Comparison of ENCODE assay signal across 1 cellular context in the genomic region with DNA sequence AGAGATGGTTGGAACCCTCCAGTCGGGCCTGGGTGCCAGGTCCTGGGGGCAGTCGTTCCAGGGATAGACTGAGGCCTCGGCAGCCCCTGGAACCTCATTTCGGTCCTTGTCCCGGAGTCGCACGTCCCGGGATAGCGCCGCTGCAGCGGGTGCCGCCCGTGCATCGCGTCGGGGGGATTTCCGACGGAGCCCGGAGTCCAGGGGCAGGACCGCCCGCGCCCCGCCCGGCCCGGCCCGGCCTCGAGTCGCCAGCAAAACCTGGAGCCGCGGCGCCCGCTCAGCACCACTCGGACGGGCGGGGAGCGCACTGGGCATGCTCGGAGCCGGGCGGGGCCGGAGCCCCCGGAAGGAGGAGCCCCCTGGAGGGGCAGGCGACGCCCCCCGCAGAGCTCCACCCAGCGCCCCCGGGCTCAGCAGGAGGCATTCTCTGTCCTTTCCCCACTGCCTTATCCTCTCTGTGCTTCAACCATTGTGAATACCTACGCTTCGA.
TF ChIP-seq lines count a peak whose summit lies in the region.

No MANE protein-coding gene starts in this region.

TF ChIP-seq in HepG2, 621 proteins besides CTCF, POLR2A, EP300 and RAD21 (continued from another document and continues in another):
- TF ChIP-seq, protein P1, sequence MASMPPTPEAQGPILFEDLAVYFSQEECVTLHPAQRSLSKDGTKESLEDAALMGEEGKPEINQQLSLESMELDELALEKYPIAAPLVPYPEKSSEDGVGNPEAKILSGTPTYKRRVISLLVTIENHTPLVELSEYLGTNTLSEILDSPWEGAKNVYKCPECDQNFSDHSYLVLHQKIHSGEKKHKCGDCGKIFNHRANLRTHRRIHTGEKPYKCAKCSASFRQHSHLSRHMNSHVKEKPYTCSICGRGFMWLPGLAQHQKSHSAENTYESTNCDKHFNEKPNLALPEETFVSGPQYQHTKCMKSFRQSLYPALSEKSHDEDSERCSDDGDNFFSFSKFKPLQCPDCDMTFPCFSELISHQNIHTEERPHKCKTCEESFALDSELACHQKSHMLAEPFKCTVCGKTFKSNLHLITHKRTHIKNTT (CRISPR knock-in tag; IDR thresholded peaks at IDR 0.05): no peak
- TF ChIP-seq ZNF205 (CRISPR knock-in tag; IDR thresholded peaks at IDR 0.05): no peak
- TF ChIP-seq DMAP1 (CRISPR knock-in tag; IDR thresholded peaks at IDR 0.05): no peak; the same call in 1 of the 2 replicates
- TF ChIP-seq TMF1 (CRISPR knock-in tag; IDR thresholded peaks at IDR 0.05; ENCODE audit: low read depth): 0 out of 2 replicates have a peak, but pooled peaks have one; percentile 45
- TF ChIP-seq, protein P2, sequence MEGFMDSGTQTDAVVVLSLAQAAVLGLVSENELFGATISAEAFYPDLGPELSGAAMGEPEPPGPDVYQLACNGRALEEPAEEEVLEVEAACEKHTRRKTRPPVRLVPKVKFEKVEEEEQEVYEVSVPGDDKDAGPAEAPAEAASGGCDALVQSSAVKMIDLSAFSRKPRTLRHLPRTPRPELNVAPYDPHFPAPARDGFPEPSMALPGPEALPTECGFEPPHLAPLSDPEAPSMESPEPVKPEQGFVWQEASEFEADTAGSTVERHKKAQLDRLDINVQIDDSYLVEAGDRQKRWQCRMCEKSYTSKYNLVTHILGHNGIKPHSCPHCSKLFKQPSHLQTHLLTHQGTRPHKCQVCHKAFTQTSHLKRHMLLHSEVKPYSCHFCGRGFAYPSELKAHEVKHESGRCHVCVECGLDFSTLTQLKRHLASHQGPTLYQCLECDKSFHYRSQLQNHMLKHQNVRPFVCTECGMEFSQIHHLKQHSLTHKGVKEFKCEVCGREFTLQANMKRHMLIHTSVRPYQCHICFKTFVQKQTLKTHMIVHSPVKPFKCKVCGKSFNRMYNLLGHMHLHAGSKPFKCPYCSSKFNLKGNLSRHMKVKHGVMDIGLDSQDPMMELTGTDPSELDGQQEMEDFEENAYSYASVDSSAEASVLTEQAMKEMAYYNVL (CRISPR knock-in tag; IDR thresholded peaks at IDR 0.05; ENCODE audit: borderline replicate concordance): no peak
- peak; percentile 15; the same call in 1 of the 2 replicates for TF ChIP-seq RXRB (CRISPR knock-in tag; IDR thresholded peaks at IDR 0.05; ENCODE audit: borderline replicate concordance)
- no peak for TF ChIP-seq SOX13 (IDR thresholded peaks at IDR 0.05)
- peak in 1 of 2 experiments; percentile 50; a peak in 1 of 4 replicates for TF ChIP-seq SOX13 (CRISPR knock-in tag; conservative IDR thresholded peaks at IDR 0.05 in 1 of 2, IDR thresholded peaks at IDR 0.05 in 1 of 2)
- TF ChIP-seq, protein P3, sequence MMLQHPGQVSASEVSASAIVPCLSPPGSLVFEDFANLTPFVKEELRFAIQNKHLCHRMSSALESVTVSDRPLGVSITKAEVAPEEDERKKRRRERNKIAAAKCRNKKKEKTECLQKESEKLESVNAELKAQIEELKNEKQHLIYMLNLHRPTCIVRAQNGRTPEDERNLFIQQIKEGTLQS (CRISPR knock-in tag; IDR thresholded peaks at IDR 0.05): no peak
- TF ChIP-seq ZSCAN31 (CRISPR knock-in tag; IDR thresholded peaks at IDR 0.05; ENCODE audit: low read depth): peak; percentile 84; the same call in 1 of the 2 replicates
- TF ChIP-seq, protein P4, sequence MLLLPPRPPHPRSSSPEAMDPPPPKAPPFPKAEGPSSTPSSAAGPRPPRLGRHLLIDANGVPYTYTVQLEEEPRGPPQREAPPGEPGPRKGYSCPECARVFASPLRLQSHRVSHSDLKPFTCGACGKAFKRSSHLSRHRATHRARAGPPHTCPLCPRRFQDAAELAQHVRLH (CRISPR knock-in tag; IDR thresholded peaks at IDR 0.05; ENCODE audit: borderline replicate concordance, low read depth): 0 out of 2 replicates have a peak, but pooled peaks have one; percentile 32
- TF ChIP-seq MZF1 (CRISPR knock-in tag; IDR thresholded peaks at IDR 0.05; ENCODE audit: borderline replicate concordance): no peak
- TF ChIP-seq NCOA1 (CRISPR knock-in tag; IDR thresholded peaks at IDR 0.05): no peak
- TF ChIP-seq RFX5 (IDR thresholded peaks at IDR 0.05; ENCODE audit: low read depth, low read length): no peak
- no peak for TF ChIP-seq PTBP1 (IDR thresholded peaks at IDR 0.05; ENCODE audit: low read depth, low read length, poor library complexity, severe bottlenecking)
- no peak for TF ChIP-seq CENPX (CRISPR knock-in tag; IDR thresholded peaks at IDR 0.05)
- TF ChIP-seq, protein P5, sequence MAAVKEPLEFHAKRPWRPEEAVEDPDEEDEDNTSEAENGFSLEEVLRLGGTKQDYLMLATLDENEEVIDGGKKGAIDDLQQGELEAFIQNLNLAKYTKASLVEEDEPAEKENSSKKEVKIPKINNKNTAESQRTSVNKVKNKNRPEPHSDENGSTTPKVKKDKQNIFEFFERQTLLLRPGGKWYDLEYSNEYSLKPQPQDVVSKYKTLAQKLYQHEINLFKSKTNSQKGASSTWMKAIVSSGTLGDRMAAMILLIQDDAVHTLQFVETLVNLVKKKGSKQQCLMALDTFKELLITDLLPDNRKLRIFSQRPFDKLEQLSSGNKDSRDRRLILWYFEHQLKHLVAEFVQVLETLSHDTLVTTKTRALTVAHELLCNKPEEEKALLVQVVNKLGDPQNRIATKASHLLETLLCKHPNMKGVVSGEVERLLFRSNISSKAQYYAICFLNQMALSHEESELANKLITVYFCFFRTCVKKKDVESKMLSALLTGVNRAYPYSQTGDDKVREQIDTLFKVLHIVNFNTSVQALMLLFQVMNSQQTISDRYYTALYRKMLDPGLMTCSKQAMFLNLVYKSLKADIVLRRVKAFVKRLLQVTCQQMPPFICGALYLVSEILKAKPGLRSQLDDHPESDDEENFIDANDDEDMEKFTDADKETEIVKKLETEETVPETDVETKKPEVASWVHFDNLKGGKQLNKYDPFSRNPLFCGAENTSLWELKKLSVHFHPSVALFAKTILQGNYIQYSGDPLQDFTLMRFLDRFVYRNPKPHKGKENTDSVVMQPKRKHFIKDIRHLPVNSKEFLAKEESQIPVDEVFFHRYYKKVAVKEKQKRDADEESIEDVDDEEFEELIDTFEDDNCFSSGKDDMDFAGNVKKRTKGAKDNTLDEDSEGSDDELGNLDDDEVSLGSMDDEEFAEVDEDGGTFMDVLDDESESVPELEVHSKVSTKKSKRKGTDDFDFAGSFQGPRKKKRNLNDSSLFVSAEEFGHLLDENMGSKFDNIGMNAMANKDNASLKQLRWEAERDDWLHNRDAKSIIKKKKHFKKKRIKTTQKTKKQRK (IDR thresholded peaks at IDR 0.05; ENCODE audit: low read length): no peak
- TF ChIP-seq ATF1 (CRISPR knock-in tag; IDR thresholded peaks at IDR 0.05): no peak
- TF ChIP-seq MBNL3 (CRISPR knock-in tag; conservative IDR thresholded peaks at IDR 0.05): no peak
- TF ChIP-seq HOXD1 (CRISPR knock-in tag; IDR thresholded peaks at IDR 0.05): peak; percentile 65
- TF ChIP-seq ZNF460 (CRISPR knock-in tag; IDR thresholded peaks at IDR 0.05; ENCODE audit: borderline replicate concordance): no peak
- no peak; the same call in 1 of the 2 replicates for TF ChIP-seq HNRNPL (IDR thresholded peaks at IDR 0.05; ENCODE audit: low read depth, low read length)
- TF ChIP-seq, protein P6, sequence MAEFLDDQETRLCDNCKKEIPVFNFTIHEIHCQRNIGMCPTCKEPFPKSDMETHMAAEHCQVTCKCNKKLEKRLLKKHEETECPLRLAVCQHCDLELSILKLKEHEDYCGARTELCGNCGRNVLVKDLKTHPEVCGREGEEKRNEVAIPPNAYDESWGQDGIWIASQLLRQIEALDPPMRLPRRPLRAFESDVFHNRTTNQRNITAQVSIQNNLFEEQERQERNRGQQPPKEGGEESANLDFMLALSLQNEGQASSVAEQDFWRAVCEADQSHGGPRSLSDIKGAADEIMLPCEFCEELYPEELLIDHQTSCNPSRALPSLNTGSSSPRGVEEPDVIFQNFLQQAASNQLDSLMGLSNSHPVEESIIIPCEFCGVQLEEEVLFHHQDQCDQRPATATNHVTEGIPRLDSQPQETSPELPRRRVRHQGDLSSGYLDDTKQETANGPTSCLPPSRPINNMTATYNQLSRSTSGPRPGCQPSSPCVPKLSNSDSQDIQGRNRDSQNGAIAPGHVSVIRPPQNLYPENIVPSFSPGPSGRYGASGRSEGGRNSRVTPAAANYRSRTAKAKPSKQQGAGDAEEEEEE (CRISPR knock-in tag; IDR thresholded peaks at IDR 0.05; ENCODE audit: borderline replicate concordance): no peak
- TF ChIP-seq, protein P7, sequence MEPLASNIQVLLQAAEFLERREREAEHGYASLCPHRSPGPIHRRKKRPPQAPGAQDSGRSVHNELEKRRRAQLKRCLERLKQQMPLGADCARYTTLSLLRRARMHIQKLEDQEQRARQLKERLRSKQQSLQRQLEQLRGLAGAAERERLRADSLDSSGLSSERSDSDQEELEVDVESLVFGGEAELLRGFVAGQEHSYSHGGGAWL (CRISPR knock-in tag; IDR thresholded peaks at IDR 0.05): peak; percentile 54; the same call in 1 of the 2 replicates
- no peak for TF ChIP-seq KLF11 (CRISPR knock-in tag; IDR thresholded peaks at IDR 0.05)
- TF ChIP-seq, protein P8, sequence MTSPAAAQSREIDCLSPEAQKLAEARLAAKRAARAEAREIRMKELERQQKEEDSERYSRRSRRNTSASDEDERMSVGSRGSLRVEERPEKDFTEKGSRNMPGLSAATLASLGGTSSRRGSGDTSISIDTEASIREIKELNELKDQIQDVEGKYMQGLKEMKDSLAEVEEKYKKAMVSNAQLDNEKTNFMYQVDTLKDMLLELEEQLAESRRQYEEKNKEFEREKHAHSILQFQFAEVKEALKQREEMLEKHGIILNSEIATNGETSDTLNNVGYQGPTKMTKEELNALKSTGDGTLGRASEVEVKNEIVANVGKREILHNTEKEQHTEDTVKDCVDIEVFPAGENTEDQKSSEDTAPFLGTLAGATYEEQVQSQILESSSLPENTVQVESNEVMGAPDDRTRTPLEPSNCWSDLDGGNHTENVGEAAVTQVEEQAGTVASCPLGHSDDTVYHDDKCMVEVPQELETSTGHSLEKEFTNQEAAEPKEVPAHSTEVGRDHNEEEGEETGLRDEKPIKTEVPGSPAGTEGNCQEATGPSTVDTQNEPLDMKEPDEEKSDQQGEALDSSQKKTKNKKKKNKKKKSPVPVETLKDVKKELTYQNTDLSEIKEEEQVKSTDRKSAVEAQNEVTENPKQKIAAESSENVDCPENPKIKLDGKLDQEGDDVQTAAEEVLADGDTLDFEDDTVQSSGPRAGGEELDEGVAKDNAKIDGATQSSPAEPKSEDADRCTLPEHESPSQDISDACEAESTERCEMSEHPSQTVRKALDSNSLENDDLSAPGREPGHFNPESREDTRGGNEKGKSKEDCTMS (CRISPR knock-in tag; conservative IDR thresholded peaks at IDR 0.05): no peak
- TF ChIP-seq, protein P9, sequence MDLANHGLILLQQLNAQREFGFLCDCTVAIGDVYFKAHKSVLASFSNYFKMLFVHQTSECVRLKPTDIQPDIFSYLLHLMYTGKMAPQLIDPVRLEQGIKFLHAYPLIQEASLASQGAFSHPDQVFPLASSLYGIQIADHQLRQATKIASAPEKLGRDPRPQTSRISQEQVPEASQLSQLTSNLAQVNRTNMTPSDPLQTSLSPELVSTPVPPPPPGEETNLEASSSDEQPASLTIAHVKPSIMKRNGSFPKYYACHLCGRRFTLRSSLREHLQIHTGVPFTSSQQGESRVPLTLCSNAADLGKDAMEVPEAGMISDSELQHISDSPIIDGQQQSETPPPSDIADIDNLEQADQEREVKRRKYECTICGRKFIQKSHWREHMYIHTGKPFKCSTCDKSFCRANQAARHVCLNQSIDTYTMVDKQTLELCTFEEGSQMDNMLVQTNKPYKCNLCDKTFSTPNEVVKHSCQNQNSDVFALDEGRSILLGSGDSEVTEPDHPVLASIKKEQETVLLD (CRISPR knock-in tag; IDR thresholded peaks at IDR 0.05; ENCODE audit: low read depth): 0 out of 2 replicates have a peak, but pooled peaks have one; percentile 25
- TF ChIP-seq ZNF263 (CRISPR knock-in tag; IDR thresholded peaks at IDR 0.05): no peak
- TF ChIP-seq MED1 (CRISPR knock-in tag; IDR thresholded peaks at IDR 0.05): peak; percentile 77
- TF ChIP-seq PRMT3 (CRISPR knock-in tag; IDR thresholded peaks at IDR 0.05; ENCODE audit: borderline replicate concordance, low read depth): 0 out of 2 replicates have a peak, but pooled peaks have one; percentile 37
- TF ChIP-seq, protein P10, sequence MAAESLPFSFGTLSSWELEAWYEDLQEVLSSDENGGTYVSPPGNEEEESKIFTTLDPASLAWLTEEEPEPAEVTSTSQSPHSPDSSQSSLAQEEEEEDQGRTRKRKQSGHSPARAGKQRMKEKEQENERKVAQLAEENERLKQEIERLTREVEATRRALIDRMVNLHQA (CRISPR knock-in tag; IDR thresholded peaks at IDR 0.05): no peak
- TF ChIP-seq, protein P11, sequence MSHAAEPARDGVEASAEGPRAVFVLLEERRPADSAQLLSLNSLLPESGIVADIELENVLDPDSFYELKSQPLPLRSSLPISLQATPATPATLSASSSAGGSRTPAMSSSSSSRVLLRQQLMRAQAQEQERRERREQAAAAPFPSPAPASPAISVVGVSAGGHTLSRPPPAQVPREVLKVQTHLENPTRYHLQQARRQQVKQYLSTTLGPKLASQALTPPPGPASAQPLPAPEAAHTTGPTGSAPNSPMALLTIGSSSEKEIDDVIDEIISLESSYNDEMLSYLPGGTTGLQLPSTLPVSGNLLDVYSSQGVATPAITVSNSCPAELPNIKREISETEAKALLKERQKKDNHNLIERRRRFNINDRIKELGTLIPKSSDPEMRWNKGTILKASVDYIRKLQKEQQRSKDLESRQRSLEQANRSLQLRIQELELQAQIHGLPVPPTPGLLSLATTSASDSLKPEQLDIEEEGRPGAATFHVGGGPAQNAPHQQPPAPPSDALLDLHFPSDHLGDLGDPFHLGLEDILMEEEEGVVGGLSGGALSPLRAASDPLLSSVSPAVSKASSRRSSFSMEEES (CRISPR knock-in tag; IDR thresholded peaks at IDR 0.05): no peak
- TF ChIP-seq ZNF251 (CRISPR knock-in tag; IDR thresholded peaks at IDR 0.05): no peak
- TF ChIP-seq REL (CRISPR knock-in tag; conservative IDR thresholded peaks at IDR 0.05): no peak
- TF ChIP-seq FIP1L1 (IDR thresholded peaks at IDR 0.05; ENCODE audit: borderline replicate concordance, insufficient read depth, low read depth, low read length): no peak
- TF ChIP-seq, protein P12, sequence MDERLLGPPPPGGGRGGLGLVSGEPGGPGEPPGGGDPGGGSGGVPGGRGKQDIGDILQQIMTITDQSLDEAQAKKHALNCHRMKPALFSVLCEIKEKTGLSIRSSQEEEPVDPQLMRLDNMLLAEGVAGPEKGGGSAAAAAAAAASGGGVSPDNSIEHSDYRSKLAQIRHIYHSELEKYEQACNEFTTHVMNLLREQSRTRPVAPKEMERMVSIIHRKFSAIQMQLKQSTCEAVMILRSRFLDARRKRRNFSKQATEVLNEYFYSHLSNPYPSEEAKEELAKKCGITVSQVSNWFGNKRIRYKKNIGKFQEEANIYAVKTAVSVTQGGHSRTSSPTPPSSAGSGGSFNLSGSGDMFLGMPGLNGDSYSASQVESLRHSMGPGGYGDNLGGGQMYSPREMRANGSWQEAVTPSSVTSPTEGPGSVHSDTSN (CRISPR knock-in tag; IDR thresholded peaks at IDR 0.05): no peak
- TF ChIP-seq SNAPC2 (CRISPR knock-in tag; IDR thresholded peaks at IDR 0.05): no peak
- peak; percentile 29; the same call in 1 of the 2 replicates for TF ChIP-seq CBFB (CRISPR knock-in tag; IDR thresholded peaks at IDR 0.05)
- TF ChIP-seq ZNF841 (CRISPR knock-in tag; IDR thresholded peaks at IDR 0.05; ENCODE audit: borderline replicate concordance): no peak
- TF ChIP-seq, protein P13, sequence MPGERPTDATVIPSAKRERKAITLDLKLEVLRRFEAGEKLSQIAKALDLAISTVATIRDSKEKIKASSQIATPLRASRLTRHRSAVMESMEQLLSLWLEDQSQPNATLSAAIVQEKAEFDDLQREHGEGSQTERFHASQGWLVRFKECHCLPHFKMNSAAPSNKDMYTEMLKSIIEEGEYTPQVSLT (CRISPR knock-in tag; IDR thresholded peaks at IDR 0.05; ENCODE audit: borderline replicate concordance, low read depth): no peak
- TF ChIP-seq FOXJ3 (CRISPR knock-in tag; IDR thresholded peaks at IDR 0.05; ENCODE audit: borderline replicate concordance): no peak
- TF ChIP-seq, protein P14, sequence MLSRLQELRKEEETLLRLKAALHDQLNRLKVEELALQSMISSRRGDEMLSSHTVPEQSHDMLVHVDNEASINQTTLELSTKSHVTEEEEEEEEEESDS (CRISPR knock-in tag; IDR thresholded peaks at IDR 0.05; ENCODE audit: borderline replicate concordance): no peak
